Comparison of ENCODE assay signal across 9 cellular contexts in genomic region chr15:38068600-38068999, GRCh38.
A peak's percentile ranks its signal among the peaks of the same experiment; 100 is the strongest.
DNase-seq lines count a peak whose midpoint lies in the region; ATAC-seq and TF ChIP-seq lines count a peak whose summit lies in the region.
"Had no signal": no experiment of that assay in that cellular context is flagged by ENCODE, and none has a peak within 500 bp of the region (broad histone marks: within the 10 kb centered on the region; RNA-seq: fewer than 3 reads in every experiment).

No MANE protein-coding gene starts in this region.

- H3K4me3 ChIP-seq in adrenal gland (peak overlapping the region in 1 of 4 donors; percentile 30), skin epidermis (peak overlapping the region in 3 of 7 experiments; percentile 2 to 18 (median 14))

- H3K4me1 ChIP-seq in adrenal gland (replicated peaks in 1 of 2), result peaks cover 10 to 43% of the 10 kb centered on the region in 2 donors

- H3K9me3 ChIP-seq in adrenal gland (replicated peaks in 1 of 3), result no peaks in the 10 kb centered on the region

- H3K4me3 Mint-ChIP-seq in HFFc6, result peak overlapping the region; percentile 87

- peak overlapping the region; percentile 97 for H3K27ac Mint-ChIP-seq in HFFc6

- TF ChIP-seq POLR2A in adrenal gland (IDR thresholded peaks at IDR 0.05), result no peak

- DNase-seq in HFFc6, result no peak
- DNase-seq in adrenal gland, result no peak
- DNase-seq in HCEC 1CT, result no peak
- no peak for DNase-seq in stimulated activated CD4-positive, alpha-beta T cell treated with anti-CD3 and anti-CD28 coated beads, Interleukin-2, amount 100 ng/mL, for 24 hours
- DNase-seq in hepatic stellate cell (ENCODE audit: low spot score), result no peak
- DNase-seq: DMS153 had no signal

- no peak for TF ChIP-seq CTCF in HFFc6 (IDR thresholded peaks at IDR 0.05)
- TF ChIP-seq CTCF in adrenal gland (IDR thresholded peaks at IDR 0.05), result no peak

- H3K27me3 Mint-ChIP-seq in HFFc6 (ENCODE audit: insufficient read depth), result no peaks in the 10 kb centered on the region; the same call in 1 of the 2 replicates

- 76 to 87% (median 84%) methylated on average over 2 of the region's 2 CpGs for WGBS in adrenal gland, 4 donors

- H3K36me3 Mint-ChIP-seq in HFFc6 (ENCODE audit: low read depth), result no peaks in the 10 kb centered on the region

- no peaks in the 10 kb centered on the region for H3K9me3 Mint-ChIP-seq in HFFc6

- no peaks in the 10 kb centered on the region for H3K36me3 ChIP-seq in adrenal gland (replicated peaks in 1 of 2)

- H3K27me3 ChIP-seq in adrenal gland (no peaks in the 10 kb centered on the region), layer of hippocampus (ENCODE audit: control insufficient read depth, insufficient read depth, low read length) (no peaks in the 10 kb centered on the region)

- ATAC-seq in esophagus mucosa, result no peak

- peaks cover 65% of the 10 kb centered on the region for H3K4me1 Mint-ChIP-seq in HFFc6 (ENCODE audit: low read depth)

- H3K27ac ChIP-seq in adrenal gland (peak overlapping the region in 4 of 5 donors; percentile 30 to 57 (median 42)), layer of hippocampus (ENCODE audit: low read depth, low read length) (peak overlapping the region; percentile 42), skin epidermis (peak overlapping the region in 18 of 21 experiments; percentile 51 to 86 (median 74))

- intact Hi-C loops in adrenal gland (cut with DNase I), result no loop called here
